Comparison of ENCODE assay signal across 1 cellular context in genomic region chr6:2839982-2840793, GRCh38.
TF ChIP-seq lines count a peak whose summit lies in the region.

No MANE protein-coding gene starts in this region.

TF ChIP-seq in H1, 55 proteins besides CTCF, POLR2A, EP300 and RAD21 (continued from another document):
- TF ChIP-seq CHD7 (IDR thresholded peaks at IDR 0.05; ENCODE audit: insufficient replicate concordance, low read length) (no peak), KDM5A (IDR thresholded peaks at IDR 0.05; ENCODE audit: low read length) (no peak), YY1 (IDR thresholded peaks at IDR 0.05; ENCODE audit: low read depth, low read length) (no peak)
TF ChIP-seq in H1: peak in this region for 0.
